Comparison of ENCODE assay signal across 32 cellular contexts in the genomic region with DNA sequence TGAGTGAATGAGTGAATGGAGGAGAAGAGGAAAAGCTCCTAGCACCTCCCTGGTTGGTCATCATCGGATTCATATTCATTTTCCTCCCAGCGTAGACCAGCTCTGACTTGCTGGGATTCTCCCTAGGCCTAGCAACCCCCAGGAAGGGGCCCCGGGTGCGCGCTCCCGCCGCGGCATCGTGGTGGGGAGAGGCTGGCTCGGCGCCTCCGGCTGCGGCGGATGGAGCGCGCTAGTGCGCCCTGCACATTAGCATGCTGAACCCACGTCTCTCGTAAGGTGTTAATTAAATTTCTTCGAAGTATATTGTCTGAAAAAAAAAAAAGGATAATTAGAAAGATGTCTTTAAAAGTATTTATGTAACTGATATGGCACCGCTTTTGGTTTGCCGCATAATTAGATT. TPM values are rescaled to one million over a fixed set of nuclear protein-coding genes. Genes with fewer than 3 reads are reported as not detected.
"Had no signal": no experiment of that assay in that cellular context is flagged by ENCODE, and none has a peak within 500 bp of the region (broad histone marks: within the 10 kb centered on the region; RNA-seq: fewer than 3 reads in every experiment).

No MANE protein-coding gene starts in this region.

- FAIRE-seq: small intestine had no signal

- H3K27ac ChIP-seq: heart left ventricle, lower lobe of right lung, neutrophil, parathyroid adenoma, right atrium auricular region, right lobe of liver, testis, thyroid gland, transverse colon, upper lobe of left lung had no signal

- DNase-seq: heart left ventricle; hypothalamus; left cardiac atrium; left ventricle myocardium superior; mammary epithelial cell; mesenchymal stem cell; naive thymus-derived CD8-positive, alpha-beta T cell; occipital lobe; small intestine; stimulated activated CD4-positive, alpha-beta T cell treated with anti-CD3 and anti-CD28 coated beads, Interleukin-1b, Interleukin-23, amount 100 ng/mL, for 48 hours; stimulated activated CD4-positive, alpha-beta T cell treated with anti-CD3 and anti-CD28 coated beads, Interleukin-2, amount 100 ng/mL, for 48 hours; stimulated activated CD4-positive, alpha-beta T cell treated with anti-CD3 and anti-CD28 coated beads, Interleukin-4, amount 100 ng/mL, for 4 hours; stimulated activated CD8-positive, alpha-beta memory T cell treated with anti-CD3 and anti-CD28 coated beads, Interleukin-4, amount 100 ng/mL, for 48 hours; stimulated activated naive CD4-positive, alpha-beta T cell treated with Interleukin-2 at 50 U/mL for 16 hours; stimulated activated naive CD8-positive, alpha-beta T cell treated with anti-CD3 and anti-CD28 coated beads, Interleukin-15, amount 100 ng/mL, for 72 hours; substantia nigra; testis; thyroid gland; transverse colon; upper lobe of left lung had no signal

- H3K4me3 ChIP-seq: heart left ventricle, lower lobe of right lung, right atrium auricular region, right lobe of liver, testis, thyroid gland, transverse colon, upper lobe of left lung had no signal

- H3K27me3 ChIP-seq: right atrium auricular region, right lobe of liver, testis, thyroid gland had no signal

- H3K79me2 ChIP-seq: parathyroid adenoma had no signal

- H3K4me1 ChIP-seq: heart left ventricle, lower lobe of right lung, parathyroid adenoma, right atrium auricular region, testis, thyroid gland, transverse colon, upper lobe of left lung had no signal

- H2AFZ ChIP-seq: parathyroid adenoma had no signal

- H3K9ac ChIP-seq: parathyroid adenoma had no signal

- ATAC-seq: heart left ventricle; left cardiac atrium; left lobe of liver; left ventricle myocardium superior; lower lobe of right lung; naive thymus-derived CD8-positive, alpha-beta T cell; right lobe of liver; stimulated activated memory B cell treated with anti-CD40 and anti-IgM and Interleukin-4, amounts not matched to agents 10 μg/mL and 1 μg/mL and 100 μg/mL, for 72 hours; stimulated activated naive CD8-positive, alpha-beta T cell treated with anti-CD3 and anti-CD28 coated beads, Interleukin-15, amount 100 ng/mL, for 72 hours had no signal

- H3K36me3 ChIP-seq: heart left ventricle, lower lobe of right lung, neutrophil, right atrium auricular region, right lobe of liver, thyroid gland, transverse colon, upper lobe of left lung had no signal

- H3K9me3 ChIP-seq: heart left ventricle, lower lobe of right lung, neutrophil, right atrium auricular region, right lobe of liver, testis, thyroid gland, transverse colon, upper lobe of left lung had no signal

RNA-seq across cellular contexts. Expression of gene MPPED1, which starts 21.6 kb away (rescaled TPM):
- total RNA-seq: kidney epithelial cell; left ventricle myocardium superior; lower lobe of right lung; mammary epithelial cell; mucosa of gallbladder; naive thymus-derived CD8-positive, alpha-beta T cell; osteocyte; pulmonary artery endothelial cell; renal cortical epithelial cell; right atrium auricular region; thyroid gland; transverse colon; upper lobe of left lung had no signal
- polyA plus RNA-seq: heart left ventricle, mammary epithelial cell had no signal
